Comparison of ENCODE assay signal across 8 cellular contexts in genomic region chr10:117168135-117168674, GRCh38. TPM values are rescaled to one million over a fixed set of nuclear protein-coding genes. Genes with fewer than 3 reads are reported as not detected.
DNase-seq lines count a peak whose midpoint lies in the region; ATAC-seq lines count a peak whose summit lies in the region.

No MANE protein-coding gene starts in this region.

- H3K4me1 Mint-ChIP-seq in T-cell, result peaks cover 27 to 44% (median 39%) of the 10 kb centered on the region in 3 donors

- H3K27ac Mint-ChIP-seq in T-cell, result no peak overlapping the region

- no peaks in the 10 kb centered on the region for H3K36me3 Mint-ChIP-seq in T-cell

- peaks cover 67 to 84% of the 10 kb centered on the region in 2 donors for H3K27me3 Mint-ChIP-seq in T-cell

- ATAC-seq in GM21381 (IDR thresholded peaks at IDR 0.05; ENCODE audit: unreplicated experiment) (peak; percentile 92), T-cell (replicated peaks in 1 of 4) (peak; percentile 80 to 93 (median 88)), sciatic nerve (peak; percentile 81)

- peak overlapping the region in 2 of 3 donors; percentile 36 to 63 for H3K4me3 Mint-ChIP-seq in T-cell

- intact Hi-C loops in sciatic nerve (cut with DNase I), result no loop called here

- no peaks in the 10 kb centered on the region for H3K9me3 Mint-ChIP-seq in T-cell

- POLR2A ChIA-PET in T-cell (lab: Charles Lee), result no interaction called here

- DNase-seq in D341Med (ENCODE audit: low spot score), result peak; percentile 88
- peak; percentile 29 for DNase-seq in HPDE6-E6E7 (ENCODE audit: extremely low spot score)
- peak; percentile 22 to 70 (median 52) for DNase-seq in T-cell
- DNase-seq in amygdala (lab: John Stamatoyannopoulos, UW), result peak in 43 of 56 donors; percentile 5 to 78 (median 41)
- DNase-seq in hepatic stellate cell (ENCODE audit: low spot score), result peak; percentile 61
- peak; percentile 68 for DNase-seq in sciatic nerve (ENCODE audit: low spot score)
- no peak for DNase-seq in KG1 (lab: John Stamatoyannopoulos, UW)

- CTCF ChIA-PET in T-cell (lab: Charles Lee), result interaction anchor here (0.6 to 2.1 kb wide), 11 partner anchors 9 to 1480 kb away, joined by 3 to 10 read pairs (median 3); no protein-coding TSS in a partner anchor

RNA-seq across cellular contexts. Expression of gene KCNK18, which starts 29.1 kb away (rescaled TPM):
- total RNA-seq in T-cell (not detected), sciatic nerve (not detected)

RNA-seq across cellular contexts. Expression of gene VAX1, which starts 30.1 kb away (rescaled TPM):
- total RNA-seq in T-cell (not detected), sciatic nerve (not detected)
